9 cellular contexts compared by ENCODE assay signal in genomic region chrX:111095974-111096870, GRCh38. TPM values are rescaled to one million over a fixed set of nuclear protein-coding genes. Genes with fewer than 3 reads are reported as not detected.
A peak's percentile ranks its signal among the peaks of the same experiment; 100 is the strongest.
DNase-seq lines count a peak whose midpoint lies in the region; ATAC-seq and TF ChIP-seq lines count a peak whose summit lies in the region.
"Had no signal": no experiment of that assay in that cellular context is flagged by ENCODE, and none has a peak within 500 bp of the region (broad histone marks: within the 10 kb centered on the region; RNA-seq: fewer than 3 reads in every experiment).

Gene PAK3, plus strand, starts transcription at chrX:111096191. Its CDS starts 26,913 bp downstream, at chrX:111123104.

- peak; percentile 76 for ATAC-seq in effector memory CD8-positive, alpha-beta T cell (replicated peaks)

- H3K36me3 ChIP-seq in WERI-Rb-1 (no peaks in the 10 kb centered on the region), mesendoderm (ENCODE audit: control insufficient read depth, insufficient read depth, low read length) (no peaks in the 10 kb centered on the region)

- no peaks in the 10 kb centered on the region for H3K79me2 ChIP-seq in mesendoderm (ENCODE audit: control insufficient read depth, insufficient read depth, low read length)

- H3K36me3 Mint-ChIP-seq in effector memory CD8-positive, alpha-beta T cell (ENCODE audit: insufficient read depth), result no peaks in the 10 kb centered on the region

- H3K9ac ChIP-seq in mesendoderm (ENCODE audit: low read length), result peak within 1 kb of the TSS; percentile 45

- H3K27ac ChIP-seq in WERI-Rb-1, result no peak within 1 kb of the TSS
- no peak within 1 kb of the TSS for H3K27ac ChIP-seq in mesendoderm (ENCODE audit: low read depth, low read length)
- H3K27ac ChIP-seq in temporal lobe (ENCODE audit: low read depth, low read length), result no peak within 1 kb of the TSS

- H3K27ac Mint-ChIP-seq in effector memory CD8-positive, alpha-beta T cell, result peak within 1 kb of the TSS; percentile 85 to 91

- TF ChIP-seq CTCF in WERI-Rb-1 (IDR thresholded peaks at IDR 0.05; ENCODE audit: low read depth, low read length), result no peak

- H2BK5ac ChIP-seq in mesendoderm (ENCODE audit: low read length), result no peak within 1 kb of the TSS

- H2AK5ac ChIP-seq in mesendoderm (ENCODE audit: low read length), result no peak within 1 kb of the TSS

- no CpG with 5 or more reads among the region's 51 CpGs for WGBS in mesendoderm (ENCODE audit: extremely low coverage, insufficient coverage, low lambda C conversion rate)

- H3K56ac ChIP-seq in mesendoderm (ENCODE audit: low read length), result peak within 1 kb of the TSS; percentile 78

- H3K23ac ChIP-seq in mesendoderm (ENCODE audit: low read length), result no peak within 1 kb of the TSS

- H3K4me1 Mint-ChIP-seq in effector memory CD8-positive, alpha-beta T cell (ENCODE audit: low read depth in 2 of 2), result peaks cover 16 to 17% of the 10 kb centered on the region in 2 donors

- H3K4me3 Mint-ChIP-seq in effector memory CD8-positive, alpha-beta T cell, result peak within 1 kb of the TSS; percentile 88 to 91

- no peaks in the 10 kb centered on the region for H3K4me1 ChIP-seq in mesendoderm (ENCODE audit: control insufficient read depth, low read depth, low read length)

- no peak within 1 kb of the TSS for H3K4ac ChIP-seq in mesendoderm (ENCODE audit: low read depth, low read length)

- no peak within 1 kb of the TSS for H2BK15ac ChIP-seq in mesendoderm (replicated peaks; ENCODE audit: low read depth)

- H3K4me3 ChIP-seq in WERI-Rb-1 (ENCODE audit: low read depth, low read length), result peak within 1 kb of the TSS; percentile 47
- H3K4me3 ChIP-seq in mesendoderm (ENCODE audit: low read length), result peak within 1 kb of the TSS; percentile 56

- H2BK120ac ChIP-seq in mesendoderm (ENCODE audit: low read depth, low read length), result no peak within 1 kb of the TSS

- H3K9me3 Mint-ChIP-seq in effector memory CD8-positive, alpha-beta T cell, result no peaks in the 10 kb centered on the region

- peaks cover 0 to 14% of the 10 kb centered on the region in 2 donors for H3K27me3 Mint-ChIP-seq in effector memory CD8-positive, alpha-beta T cell

- peak within 1 kb of the TSS; percentile 44 for H3K4me2 ChIP-seq in mesendoderm (ENCODE audit: low read length)

- DNase-seq in activated gamma-delta T cell (lab: John Stamatoyannopoulos, UW) (peak; percentile 3), activated gamma-delta T cell treated with Interleukin-2 at 50 U/mL for 16 hours (no peak), NCI-H1092 (lab: John Stamatoyannopoulos, UW) (peak; percentile 69), WERI-Rb-1 (peak; percentile 37), mesendoderm (peak; percentile 86), globus pallidus (ENCODE audit: low spot score) (no peak)
- DNase-seq in effector memory CD8-positive, alpha-beta T cell, result peak in 2 of 3 experiments; percentile 5 to 15
- DNase-seq: DND-41 had no signal

- no peak within 1 kb of the TSS for H4K5ac ChIP-seq in mesendoderm (ENCODE audit: low read length)

- H3K79me1 ChIP-seq in mesendoderm (ENCODE audit: low read length), result no peaks in the 10 kb centered on the region

- peak within 1 kb of the TSS; percentile 65 for H4K8ac ChIP-seq in mesendoderm (ENCODE audit: low read depth, low read length)

- H3K9me3 ChIP-seq in WERI-Rb-1 (ENCODE audit: severe bottlenecking), result no peaks in the 10 kb centered on the region

- H3K27me3 ChIP-seq in WERI-Rb-1 (ENCODE audit: insufficient read depth, low read depth, severe bottlenecking) (peaks cover 50% of the 10 kb centered on the region), mesendoderm (ENCODE audit: insufficient read depth, low read length, poor library complexity) (no peaks in the 10 kb centered on the region)

- peak within 1 kb of the TSS; percentile 41 for H3K18ac ChIP-seq in mesendoderm (ENCODE audit: low read length)

RNA-seq across cellular contexts. Expression of gene PAK3, which starts in this region (rescaled TPM):
- 0.59 TPM for polyA plus RNA-seq in mesendoderm (2013, experiment 1 of 2)
- 0.57 TPM for polyA plus RNA-seq in mesendoderm (2013, experiment 2 of 2)
- total RNA-seq in temporal lobe, result 85.8 TPM

Comparison
In these comparisons a context has a peak if more than half of its experiments do, and no peak if none do; other contexts are left out.
1. DNase-seq: peak in activated gamma-delta T cell (single experiment), NCI-H1092 (single experiment), WERI-Rb-1 (single experiment), effector memory CD8-positive, alpha-beta T cell (2 of 3) and mesendoderm (single experiment); none in activated gamma-delta T cell treated with Interleukin-2 at 50 U/mL for 16 hours (single experiment) and globus pallidus (single experiment).